15 cellular contexts compared by ENCODE assay signal in genomic region chr19:4908311-4908710, GRCh38. TPM values are rescaled to one million over a fixed set of nuclear protein-coding genes. Genes with fewer than 3 reads are reported as not detected.
DNase-seq lines count a peak whose midpoint lies in the region; ATAC-seq, FAIRE-seq and TF ChIP-seq lines count a peak whose summit lies in the region.
"Had no signal": no experiment of that assay in that cellular context is flagged by ENCODE, and none has a peak within 500 bp of the region (broad histone marks: within the 10 kb centered on the region; RNA-seq: fewer than 3 reads in every experiment).

No MANE protein-coding gene starts in this region.

- peaks cover 21% of the 10 kb centered on the region for H3K4me1 Mint-ChIP-seq in T-helper 1 cell treated with Interleukin-12 subunit alpha and Interleukin-12 subunit beta and Interleukin-4 antibody, amounts not matched to agents 30 μg/mL and 1 μg/mL, for 36 hours (ENCODE audit: low read depth)
- H3K4me1 Mint-ChIP-seq in activated T-helper 1 cell treated with anti-CD3 and anti-CD28 coated beads, Interleukin-12 subunit alpha, Interleukin-12 subunit beta, Interleukin-2, Interleukin-4 antibody, amounts not matched to agents 30 ng/mL and 10 ng/mL and 1 ng/mL, durations not matched to agents 14 hours and 24 hours and 36 hours (ENCODE audit: low read depth), result peaks cover 23% of the 10 kb centered on the region
- H3K4me1 Mint-ChIP-seq in nephron, result peaks cover 37% of the 10 kb centered on the region

- peak overlapping the region; percentile 98 for H3K9ac ChIP-seq in HCT116 (ENCODE audit: low read length)

- CTCF ChIA-PET in HCT116 (lab: Charles Lee), result no interaction called here

- H3K27me3 ChIP-seq in HCT116 (ENCODE audit: insufficient read depth, low read length), result no peaks in the 10 kb centered on the region
- no peaks in the 10 kb centered on the region for H3K27me3 ChIP-seq in pancreas
- H3K27me3 ChIP-seq: thyroid gland had no signal

- BruUV-seq in HCT116 (replicated peaks; lab: Mats Ljungman, UMichigan), result no TSS peak

- H3K9me3 ChIP-seq in HCT116 (ENCODE audit: control insufficient read depth in 1 of 2, insufficient read depth in 1 of 2, low read depth in 1 of 2, low read length in 2 of 2) (no peaks in the 10 kb centered on the region), pancreas (no peaks in the 10 kb centered on the region)
- H3K9me3 ChIP-seq: gastroesophageal sphincter, thyroid gland had no signal

- peaks cover 0 to 18% of the 10 kb centered on the region in 2 experiments; a peak in 1 of 4 replicates for H3K36me3 ChIP-seq in HCT116 (ENCODE audit: control insufficient read depth in 1 of 2, insufficient read depth in 2 of 2, low read length in 2 of 2)
- no peaks in the 10 kb centered on the region for H3K36me3 ChIP-seq in pancreas
- H3K36me3 ChIP-seq: gastroesophageal sphincter, thyroid gland had no signal

- H3K27ac ChIP-seq in HCT116 (ENCODE audit: low read depth, low read length) (no peak overlapping the region), pancreas (no peak overlapping the region)
- H3K27ac ChIP-seq: gastroesophageal sphincter, thyroid gland had no signal

- H3K27ac Mint-ChIP-seq in T-helper 1 cell treated with Interleukin-12 subunit alpha and Interleukin-12 subunit beta and Interleukin-4 antibody, amounts not matched to agents 30 μg/mL and 1 μg/mL, for 36 hours, result no peak overlapping the region
- H3K27ac Mint-ChIP-seq in activated T-helper 1 cell treated with anti-CD3 and anti-CD28 coated beads, Interleukin-12 subunit alpha, Interleukin-12 subunit beta, Interleukin-2, Interleukin-4 antibody, amounts not matched to agents 30 ng/mL and 10 ng/mL and 1 ng/mL, durations not matched to agents 14 hours and 24 hours and 36 hours, result peak overlapping the region; percentile 15
- peak overlapping the region in 2 of 3 experiments; percentile 18 to 80 for H3K27ac Mint-ChIP-seq in nephron

- H3K9me2 ChIP-seq in HCT116 (ENCODE audit: insufficient read depth), result no peaks in the 10 kb centered on the region

- no peak overlapping the region for H3K4me3 ChIP-seq in HCT116 (replicated peaks in 1 of 2; ENCODE audit: low read depth in 1 of 2, low read length in 2 of 2)
- H3K4me3 ChIP-seq in pancreas, result no peak overlapping the region
- H3K4me3 ChIP-seq: thyroid gland had no signal

- peaks cover 31% of the 10 kb centered on the region for H3K79me2 ChIP-seq in HCT116 (ENCODE audit: insufficient read depth, low read length)

- H3K9me3 Mint-ChIP-seq in T-helper 1 cell treated with Interleukin-12 subunit alpha and Interleukin-12 subunit beta and Interleukin-4 antibody, amounts not matched to agents 30 μg/mL and 1 μg/mL, for 36 hours, result no peaks in the 10 kb centered on the region
- H3K9me3 Mint-ChIP-seq in activated T-helper 1 cell treated with anti-CD3 and anti-CD28 coated beads, Interleukin-12 subunit alpha, Interleukin-12 subunit beta, Interleukin-2, Interleukin-4 antibody, amounts not matched to agents 30 ng/mL and 10 ng/mL and 1 ng/mL, durations not matched to agents 14 hours and 24 hours and 36 hours, result no peaks in the 10 kb centered on the region
- no peaks in the 10 kb centered on the region for H3K9me3 Mint-ChIP-seq in nephron

- H2AFZ ChIP-seq in HCT116 (ENCODE audit: low read depth, low read length, poor library complexity, severe bottlenecking), result no peak overlapping the region

- TF ChIP-seq RAD21 in HCT116 (IDR thresholded peaks at IDR 0.05; ENCODE audit: low read depth), result no peak

- POLR2A ChIA-PET in HCT116 (lab: Charles Lee), result interaction anchor here (2.3 kb wide), 1 partner anchor 42 kb away, joined by 5 read pairs; no protein-coding TSS in a partner anchor

- FAIRE-seq in pancreas (lab: Jason Lieb, UNC), result no peak

- H3K4me1 ChIP-seq in HCT116 (ENCODE audit: control insufficient read depth in 1 of 2, insufficient read depth in 2 of 2, low read length in 2 of 2) (peaks cover 32 to 47% of the 10 kb centered on the region in 2 experiments), pancreas (peaks cover 0 to 11% (median 9%) of the 10 kb centered on the region in 3 donors)

- ATAC-seq in HCT116, result no peak
- no peak for ATAC-seq in pancreas
- ATAC-seq: gastroesophageal sphincter, left cardiac atrium had no signal

- peak overlapping the region; percentile 64 for H3K4me3 Mint-ChIP-seq in T-helper 1 cell treated with Interleukin-12 subunit alpha and Interleukin-12 subunit beta and Interleukin-4 antibody, amounts not matched to agents 30 μg/mL and 1 μg/mL, for 36 hours
- H3K4me3 Mint-ChIP-seq in activated T-helper 1 cell treated with anti-CD3 and anti-CD28 coated beads, Interleukin-12 subunit alpha, Interleukin-12 subunit beta, Interleukin-2, Interleukin-4 antibody, amounts not matched to agents 30 ng/mL and 10 ng/mL and 1 ng/mL, durations not matched to agents 14 hours and 24 hours and 36 hours, result peak overlapping the region; percentile 70
- H3K4me3 Mint-ChIP-seq in nephron, result peak overlapping the region; percentile 70 to 81 (median 72)

- no peak for TF ChIP-seq CTCF in HCT116 (IDR thresholded peaks at IDR 0.05 in 2 of 3, conservative IDR thresholded peaks at IDR 0.05 in 1 of 3; ENCODE audit: borderline replicate concordance in 1 of 3, insufficient read depth in 1 of 3, low read depth in 2 of 3, low read length in 2 of 3)
- TF ChIP-seq CTCF in nephron (IDR thresholded peaks at IDR 0.05; ENCODE audit: unreplicated experiment in 3 of 3), result no peak
- TF ChIP-seq CTCF in pancreas (IDR thresholded peaks at IDR 0.05), result no peak

- RAD21 ChIA-PET in HCT116 (lab: Charles Lee; ENCODE audit: low non-redundant PET in 1 of 2, low total read pairs in 2 of 2, uncharacterized antibody in 2 of 2, unreplicated experiment in 2 of 2), result no interaction called here

- H3K27me3 Mint-ChIP-seq in T-helper 1 cell treated with Interleukin-12 subunit alpha and Interleukin-12 subunit beta and Interleukin-4 antibody, amounts not matched to agents 30 μg/mL and 1 μg/mL, for 36 hours (ENCODE audit: low read depth), result no peaks in the 10 kb centered on the region
- H3K27me3 Mint-ChIP-seq in activated T-helper 1 cell treated with anti-CD3 and anti-CD28 coated beads, Interleukin-12 subunit alpha, Interleukin-12 subunit beta, Interleukin-2, Interleukin-4 antibody, amounts not matched to agents 30 ng/mL and 10 ng/mL and 1 ng/mL, durations not matched to agents 14 hours and 24 hours and 36 hours (ENCODE audit: insufficient read depth), result no peaks in the 10 kb centered on the region
- H3K27me3 Mint-ChIP-seq in nephron (ENCODE audit: low read depth), result peaks cover 4% of the 10 kb centered on the region

- H3K36me3 Mint-ChIP-seq in T-helper 1 cell treated with Interleukin-12 subunit alpha and Interleukin-12 subunit beta and Interleukin-4 antibody, amounts not matched to agents 30 μg/mL and 1 μg/mL, for 36 hours (ENCODE audit: low read depth), result peaks cover 13% of the 10 kb centered on the region
- peaks cover 15% of the 10 kb centered on the region for H3K36me3 Mint-ChIP-seq in activated T-helper 1 cell treated with anti-CD3 and anti-CD28 coated beads, Interleukin-12 subunit alpha, Interleukin-12 subunit beta, Interleukin-2, Interleukin-4 antibody, amounts not matched to agents 30 ng/mL and 10 ng/mL and 1 ng/mL, durations not matched to agents 14 hours and 24 hours and 36 hours (ENCODE audit: low read depth)
- peaks cover 6% of the 10 kb centered on the region for H3K36me3 Mint-ChIP-seq in nephron (ENCODE audit: low read depth)

- 79% methylated on average over 6 of the region's 6 CpGs for WGBS in pancreas, 2 donors

- intact Hi-C loops in HCT116 (cut with micrococcal nuclease) (no loop called here), pancreas (cut with DNase I) (no loop called here)
- intact Hi-C loops in activated T-helper 1 cell treated with anti-CD3 and anti-CD28 coated beads, Interleukin-12 subunit alpha, Interleukin-12 subunit beta, Interleukin-2, Interleukin-4 antibody, amounts not matched to agents 30 ng/mL and 10 ng/mL and 1 ng/mL, durations not matched to agents 14 hours and 24 hours and 36 hours (cut with micrococcal nuclease), result no loop called here

- DNase-seq in T-helper 1 cell (no peak), HCT116 (ENCODE audit: low read depth, low spot score) (no peak), dermis blood vessel endothelial cell (no peak), GM19238 (ENCODE audit: insufficient read length, low spot score) (no peak), pancreas (no peak)
- DNase-seq in activated T-helper 1 cell treated with anti-CD3 and anti-CD28 coated beads, Interleukin-12 subunit alpha, Interleukin-12 subunit beta, Interleukin-2, Interleukin-4 antibody, amounts not matched to agents 30 ng/mL and 10 ng/mL and 1 ng/mL, durations not matched to agents 14 hours and 24 hours and 36 hours (ENCODE audit: low spot score), result no peak
- DNase-seq: DMS153, left cardiac atrium, NCI-H2107, thyroid gland had no signal

- no peak overlapping the region for H3K4me2 ChIP-seq in HCT116 (ENCODE audit: low read length)

- TF ChIP-seq POLR2A in HCT116 (IDR thresholded peaks at IDR 0.05; ENCODE audit: borderline replicate concordance, extremely low read depth, insufficient read depth, insufficient read length), result no peak

- H4K20me1 ChIP-seq in HCT116 (ENCODE audit: insufficient read depth), result peaks cover 3% of the 10 kb centered on the region; the same call in 1 of the 2 replicates

TF ChIP-seq in HCT116, 20 proteins besides CTCF, POLR2A, EP300 and RAD21 (continues in another document):
- TF ChIP-seq CBX3 (IDR thresholded peaks at IDR 0.05; ENCODE audit: low read depth), result no peak

RNA-seq across cellular contexts. Expression of gene UHRF1, which starts 1.0 kb away (rescaled TPM):
- total RNA-seq in HCT116 (2021; ENCODE audit: unreplicated experiment) (109 TPM), dermis blood vessel endothelial cell (22.0 and 55.7 TPM in 2 replicates), pancreas (1 to 10 TPM in 3 of 6 donors, under 1 TPM in 3; 0.28 to 1.7 (median 0.96) TPM)
- polyA plus RNA-seq in HCT116 (2012), result 41.2 and 41.3 TPM in 2 replicates
- total RNA-seq in activated T-helper 1 cell treated with anti-CD3 and anti-CD28 coated beads, Interleukin-12 subunit alpha, Interleukin-12 subunit beta, Interleukin-2, Interleukin-4 antibody, amounts not matched to agents 30 ng/mL and 10 ng/mL and 1 ng/mL, durations not matched to agents 14 hours and 24 hours and 36 hours, result 142 and 143 TPM in 2 replicates
- under 1 TPM; 0.45 to 0.84 TPM for polyA plus RNA-seq in pancreas

RNA-seq across cellular contexts. Expression of gene ARRDC5, which starts 5.6 kb away (rescaled TPM):
- total RNA-seq in HCT116 (2021; ENCODE audit: unreplicated experiment) (not detected), dermis blood vessel endothelial cell (not detected in 2 replicates), pancreas (under 1 TPM in 3 of 6 donors, not detected in 3; 0.12 to 0.15 (median 0.14) TPM)
- not detected in 2 replicates for polyA plus RNA-seq in HCT116 (2012)
- 0.29 and 0.57 TPM in 2 replicates for total RNA-seq in activated T-helper 1 cell treated with anti-CD3 and anti-CD28 coated beads, Interleukin-12 subunit alpha, Interleukin-12 subunit beta, Interleukin-2, Interleukin-4 antibody, amounts not matched to agents 30 ng/mL and 10 ng/mL and 1 ng/mL, durations not matched to agents 14 hours and 24 hours and 36 hours
- under 1 TPM in 1 of 2 donors, not detected in 1; 0.09 TPM for polyA plus RNA-seq in pancreas
- total RNA-seq: A172, M059J, thyroid gland had no signal

RNA-seq across cellular contexts. Expression of gene PLIN3, which starts 40.8 kb away (rescaled TPM):
- total RNA-seq in HCT116 (2021; ENCODE audit: unreplicated experiment) (207 TPM), dermis blood vessel endothelial cell (111 and 167 TPM in 2 replicates), pancreas (10 to 100 TPM in 5 of 6 donors, 1 to 10 TPM in 1; 9.3 to 27.5 (median 13.0) TPM)
- polyA plus RNA-seq in HCT116 (2012), result 219 and 273 TPM in 2 replicates
- 33.1 and 33.2 TPM in 2 replicates for total RNA-seq in activated T-helper 1 cell treated with anti-CD3 and anti-CD28 coated beads, Interleukin-12 subunit alpha, Interleukin-12 subunit beta, Interleukin-2, Interleukin-4 antibody, amounts not matched to agents 30 ng/mL and 10 ng/mL and 1 ng/mL, durations not matched to agents 14 hours and 24 hours and 36 hours
- polyA plus RNA-seq in pancreas, result 10 to 100 TPM in 1 of 2 donors, 1 to 10 TPM in 1; 9.6 to 34.2 TPM
